ENCODE assay signal across 8 cellular contexts in genomic region chr12:49537709-49538601, GRCh38. TPM values are rescaled to one million over a fixed set of nuclear protein-coding genes. Genes with fewer than 3 reads are reported as not detected.
DNase-seq lines count a peak whose midpoint lies in the region; ATAC-seq and TF ChIP-seq lines count a peak whose summit lies in the region.

No MANE protein-coding gene starts in this region.

- 0 to 2% methylated on average over 3 to 11 of the region's 73 CpGs for WGBS in gastroesophageal sphincter (ENCODE audit: low coverage in 1 of 2), 2 donors
- WGBS in trophoblast cell (ENCODE audit: extremely low coverage, insufficient coverage, insufficient read length): no CpG with 5 or more reads among the region's 73 CpGs

- H3F3A ChIP-seq in Loucy (ENCODE audit: low read depth): no peaks in the 10 kb centered on the region

- no peak overlapping the region for H4K91ac ChIP-seq in trophoblast cell (ENCODE audit: low read depth, low read length)

- no peak overlapping the region for H2BK5ac ChIP-seq in trophoblast cell (ENCODE audit: low read depth, low read length, poor library complexity)

- H4K12ac ChIP-seq in trophoblast cell (ENCODE audit: low read depth, low read length): no peak overlapping the region

- no peak overlapping the region for H3K23ac ChIP-seq in trophoblast cell (ENCODE audit: low read length)

- no peak overlapping the region for H2BK120ac ChIP-seq in trophoblast cell (ENCODE audit: insufficient read depth, low read length, poor library complexity)

- H3K9me2 ChIP-seq in Loucy (replicated peaks; ENCODE audit: low read depth, low read length): no peaks in the 10 kb centered on the region

- peak; percentile 16 for ATAC-seq in gastroesophageal sphincter
- ATAC-seq in GM18858 (IDR thresholded peaks at IDR 0.05; ENCODE audit: unreplicated experiment): no peak
- no peak for ATAC-seq in HG02623 (IDR thresholded peaks at IDR 0.05; ENCODE audit: unreplicated experiment)

- H3K27ac ChIP-seq in gastroesophageal sphincter: no peak overlapping the region
- no peak overlapping the region for H3K27ac ChIP-seq in trophoblast cell (ENCODE audit: low read depth, low read length)

- no peak overlapping the region for H3K14ac ChIP-seq in trophoblast cell (ENCODE audit: low read length)

- no peak overlapping the region for H4K8ac ChIP-seq in trophoblast cell (ENCODE audit: low read depth, low read length)

- H3K36me3 ChIP-seq in Loucy (ENCODE audit: insufficient read depth, low read length) (no peaks in the 10 kb centered on the region), gastroesophageal sphincter (no peaks in the 10 kb centered on the region), trophoblast cell (ENCODE audit: control insufficient read depth in 1 of 2, insufficient read depth in 2 of 2, low read length in 2 of 2) (no peaks in the 10 kb centered on the region)

- H3K4me1 ChIP-seq in Loucy (ENCODE audit: insufficient read depth, low read length, poor library complexity, severe bottlenecking): peaks cover 5% of the 10 kb centered on the region
- H3K4me1 ChIP-seq in gastroesophageal sphincter: peaks cover 0 to 29% (median 12%) of the 10 kb centered on the region in 3 donors
- H3K4me1 ChIP-seq in trophoblast cell (ENCODE audit: control insufficient read depth in 1 of 2, insufficient read depth in 2 of 2, low read length in 2 of 2): peaks cover 3 to 9% of the 10 kb centered on the region in 2 experiments

- H3K27me3 ChIP-seq in Loucy (ENCODE audit: insufficient read depth, low read length, poor library complexity, severe bottlenecking) (peaks cover 9% of the 10 kb centered on the region), gastroesophageal sphincter (peaks cover 66% of the 10 kb centered on the region), trophoblast cell (ENCODE audit: insufficient read depth, low read length) (peaks cover 69% of the 10 kb centered on the region)

- H3K79me1 ChIP-seq in trophoblast cell (ENCODE audit: low read length): no peaks in the 10 kb centered on the region

- H3K9me3 ChIP-seq in Loucy (ENCODE audit: insufficient read depth, low read depth, low read length) (no peaks in the 10 kb centered on the region), gastroesophageal sphincter (no peaks in the 10 kb centered on the region), trophoblast cell (ENCODE audit: insufficient read depth, low read depth, low read length) (no peaks in the 10 kb centered on the region)

- no peak overlapping the region for H3K18ac ChIP-seq in trophoblast cell (ENCODE audit: low read length)

- no peak for TF ChIP-seq EP300 in gastroesophageal sphincter (IDR thresholded peaks at IDR 0.05)

- H3K4me2 ChIP-seq in Loucy (ENCODE audit: low read depth, low read length, poor library complexity, severe bottlenecking) (peak overlapping the region; percentile 76), trophoblast cell (ENCODE audit: low read length) (peak overlapping the region; percentile 49)

- H3K4ac ChIP-seq in trophoblast cell (ENCODE audit: low read depth, low read length): no peak overlapping the region

- H3K4me3 ChIP-seq in Loucy (ENCODE audit: low read length, poor library complexity, severe bottlenecking) (peak overlapping the region; percentile 65), gastroesophageal sphincter (peak overlapping the region; percentile 39 to 56), trophoblast cell (ENCODE audit: low read depth, low read length) (no peak overlapping the region)

- peak overlapping the region; percentile 26 for H3K9ac ChIP-seq in Loucy (ENCODE audit: low read depth, low read length, poor library complexity, severe bottlenecking)
- H3K9ac ChIP-seq in trophoblast cell (ENCODE audit: low read length): no peak overlapping the region

- TF ChIP-seq POLR2A in gastroesophageal sphincter (IDR thresholded peaks at IDR 0.05): no peak

- TF ChIP-seq CTCF in Loucy (conservative IDR thresholded peaks at IDR 0.05; ENCODE audit: low read length) (no peak), gastroesophageal sphincter (IDR thresholded peaks at IDR 0.05) (no peak)

- peak; percentile 73 for DNase-seq in D341Med (ENCODE audit: low spot score)
- peak; percentile 68 for DNase-seq in activated CD8-positive, alpha-beta memory T cell treated with anti-CD3 and anti-CD28 coated beads, Interleukin-2, amount 50 U/mL, for 48 hours
- no peak for DNase-seq in trophoblast cell
- no peak for DNase-seq in SW 1271 (lab: John Stamatoyannopoulos, UW)

- H3K79me2 ChIP-seq in Loucy (ENCODE audit: insufficient read depth, low read length) (no peaks in the 10 kb centered on the region), trophoblast cell (ENCODE audit: control insufficient read depth, insufficient read depth, low read length, poor library complexity) (no peaks in the 10 kb centered on the region)

- H2AFZ ChIP-seq in Loucy (ENCODE audit: low read length): peak overlapping the region; percentile 61
- no peak overlapping the region for H2AFZ ChIP-seq in trophoblast cell (ENCODE audit: insufficient read depth, low read length, poor library complexity)

- no peaks in the 10 kb centered on the region for H4K20me1 ChIP-seq in Loucy (ENCODE audit: insufficient read depth, low read length, poor library complexity, severe bottlenecking)

- H2BK12ac ChIP-seq in trophoblast cell (ENCODE audit: low read length): no peak overlapping the region

- no peak overlapping the region for H2AK5ac ChIP-seq in trophoblast cell (ENCODE audit: low read length)

RNA-seq across cellular contexts. Expression of gene KCNH3, which starts 0.9 kb away (rescaled TPM):
- under 1 TPM in 3 of 4 donors, not detected in 1; 0.13 to 0.69 (median 0.31) TPM for total RNA-seq in gastroesophageal sphincter
- polyA plus RNA-seq in trophoblast cell (2013): 0.01 TPM in 1 of 2 replicates, not detected in the other

RNA-seq across cellular contexts. Expression of gene MCRS1, which starts 30.0 kb away (rescaled TPM):
- 10 to 100 TPM; 35.3 to 62.5 (median 51.1) TPM for total RNA-seq in gastroesophageal sphincter
- polyA plus RNA-seq in trophoblast cell (2013): 39.0 and 41.3 TPM in 2 replicates

Comparison
In these comparisons a context has a peak if more than half of its experiments do, and no peak if none do; other contexts are left out.
1. DNase-seq: peak in D341Med (single experiment) and activated CD8-positive, alpha-beta memory T cell treated with anti-CD3 and anti-CD28 coated beads, Interleukin-2, amount 50 U/mL, for 48 hours (single experiment); none in trophoblast cell (0 of 2) and SW 1271 (0 of 2).